Comparison of ENCODE assay signal across 6 cellular contexts in the genomic region with DNA sequence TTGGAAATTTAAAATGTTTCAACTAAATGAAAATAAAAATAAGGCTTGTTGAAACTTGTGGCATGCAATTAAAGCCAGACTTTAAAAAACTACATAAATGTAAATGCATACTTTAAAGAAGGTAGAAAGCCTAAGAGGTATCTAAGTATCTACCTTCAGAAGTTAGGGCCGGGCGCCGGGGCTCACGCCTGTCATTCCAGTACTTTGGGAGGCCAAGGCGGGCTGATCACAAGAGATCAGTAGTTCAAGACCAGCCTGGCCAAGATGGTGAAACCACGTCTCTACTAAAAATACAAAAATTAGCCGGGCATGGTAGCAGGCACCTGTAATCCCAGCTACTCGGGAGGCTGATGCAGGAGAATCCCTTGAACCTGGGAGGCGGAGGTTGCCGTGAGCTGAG. TPM values are rescaled to one million over a fixed set of nuclear protein-coding genes. Genes with fewer than 3 reads are reported as not detected.
A peak's percentile ranks its signal among the peaks of the same experiment; 100 is the strongest.
DNase-seq lines count a peak whose midpoint lies in the region; ATAC-seq, FAIRE-seq and TF ChIP-seq lines count a peak whose summit lies in the region.
"Not testable (repeated sequence)": the region's sequence is repeated elsewhere in the genome, so short reads cannot be mapped to it uniquely, and the experiment has no call there.

No MANE protein-coding gene starts in this region.

- not testable (repeated sequence) for H3K27ac ChIP-seq in kidney (ENCODE audit: low read depth in 2 of 2, low read length in 2 of 2); lower lobe of right lung; spleen

- not testable (repeated sequence) for H3K9ac ChIP-seq in kidney (ENCODE audit: low read length in 2 of 2)

- not testable (repeated sequence) for H3K36me3 ChIP-seq in kidney (ENCODE audit: control insufficient read depth in 1 of 2, insufficient read depth in 2 of 2, low read length in 2 of 2); lower lobe of right lung; spleen

- not testable (repeated sequence) for H3K4me1 ChIP-seq in kidney (ENCODE audit: control insufficient read depth in 1 of 2, insufficient read depth in 1 of 2, low read depth in 1 of 2, low read length in 2 of 2); lower lobe of right lung; spleen

- H3K27me3 ChIP-seq in lower lobe of right lung (ENCODE audit: low read depth) = not testable (repeated sequence)
- H3K27me3 ChIP-seq in spleen (replicated peaks in 1 of 7) = peaks cover 0 to 22% (median 0%) of the 10 kb centered on the region in 7 donors

- TF ChIP-seq CTCF in kidney (IDR thresholded peaks at IDR 0.05; ENCODE audit: borderline replicate concordance, extremely low read depth, insufficient read depth); lower lobe of right lung (IDR thresholded peaks at IDR 0.05); spleen (IDR thresholded peaks at IDR 0.05 in 8 of 11, conservative IDR thresholded peaks at IDR 0.05 in 3 of 11): not testable (repeated sequence)

- intact Hi-C loops in cardiac septum (cut with DNase I); lower lobe of right lung (cut with DNase I); sciatic nerve (cut with DNase I); spleen (cut with DNase I; ENCODE audit: low total_unique reads): not testable (repeated sequence)
- intact Hi-C loops in kidney (cut with DNase I) = loop anchor here (10.0 kb wide), 1 partner anchor 245 kb away; no protein-coding TSS in a partner anchor

- not testable (repeated sequence) for H3K9me3 ChIP-seq in kidney (ENCODE audit: control insufficient read depth in 1 of 2, low read length in 2 of 2); lower lobe of right lung; spleen

- DNase-seq in cardiac septum (ENCODE audit: low spot score) (peak; percentile 24), kidney (peak; percentile 32), lower lobe of right lung (peak; percentile 24), mesenteric fat pad (ENCODE audit: low spot score) (peak; percentile 41), sciatic nerve (ENCODE audit: low spot score) (peak; percentile 42), spleen (peak; percentile 41)

- 89 to 97% (median 93%) methylated on average over 10 of the region's 10 CpGs for WGBS in spleen, 5 donors

- not testable (repeated sequence) for H3K4me3 ChIP-seq in kidney (ENCODE audit: low read length in 2 of 2); lower lobe of right lung; spleen

- ATAC-seq in lower lobe of right lung, sciatic nerve: not testable (repeated sequence)

- TF ChIP-seq POLR2A in spleen (IDR thresholded peaks at IDR 0.05) = not testable (repeated sequence)

- FAIRE-seq in kidney (lab: Jason Lieb, UNC) = not testable (repeated sequence)

RNA-seq across cellular contexts. Expression of gene TUBGCP3, which starts 42.3 kb away (rescaled TPM):
- total RNA-seq in cardiac septum = 20.7 TPM
- total RNA-seq in kidney = 33.2 TPM
- polyA plus RNA-seq in kidney (ENCODE audit: insufficient read depth, low read depth, low replicate concordance) = 9.1 TPM
- total RNA-seq in lower lobe of right lung = 34.5 TPM
- 27.3 TPM for total RNA-seq in mesenteric fat pad
- total RNA-seq in sciatic nerve = 48.9 TPM
- total RNA-seq in spleen = 10 to 100 TPM; 35.3 to 69.8 (median 55.1) TPM
- polyA plus RNA-seq in spleen = 10 to 100 TPM in 2 of 3 donors, 1 to 10 TPM in 1; 9.1 to 14.9 (median 11.3) TPM

RNA-seq across cellular contexts. Expression of gene ATP11A, which starts 59.6 kb away (rescaled TPM):
- total RNA-seq in cardiac septum (96.5 TPM), kidney (212 TPM), lower lobe of right lung (281 TPM), mesenteric fat pad (63.5 TPM), sciatic nerve (75.6 TPM), spleen (10 to 100 TPM; 57.3 to 91.3 (median 65.0) TPM)
- polyA plus RNA-seq in kidney (ENCODE audit: insufficient read depth, low read depth, low replicate concordance) (4.9 TPM), spleen (1 to 10 TPM; 2.7 to 5.5 (median 3.0) TPM)
